21 cellular contexts compared by ENCODE assay signal in genomic region chr10:12322583-12323131, GRCh38. TPM values are rescaled to one million over a fixed set of nuclear protein-coding genes. Genes with fewer than 3 reads are reported as not detected.
A peak's percentile ranks its signal among the peaks of the same experiment; 100 is the strongest.
DNase-seq lines count a peak whose midpoint lies in the region; ATAC-seq and TF ChIP-seq lines count a peak whose summit lies in the region.
"Had no signal": no experiment of that assay in that cellular context is flagged by ENCODE, and none has a peak within 500 bp of the region (broad histone marks: within the 10 kb centered on the region; RNA-seq: fewer than 3 reads in every experiment).

No MANE protein-coding gene starts in this region.

- peaks cover 6% of the 10 kb centered on the region for H3K27me3 Mint-ChIP-seq in neural progenitor cell (ENCODE audit: insufficient read depth, low read depth)
- H3K27me3 Mint-ChIP-seq: naive B cell had no signal

- H4K20me1 ChIP-seq in neural progenitor cell (ENCODE audit: low read depth), result no peaks in the 10 kb centered on the region

- H3K27me3 ChIP-seq in esophagus squamous epithelium, result no peaks in the 10 kb centered on the region
- H3K27me3 ChIP-seq in neural progenitor cell, result no peaks in the 10 kb centered on the region
- H3K27me3 ChIP-seq: dorsolateral prefrontal cortex, uterus had no signal

- no peak overlapping the region for H3K27ac Mint-ChIP-seq in neural progenitor cell
- H3K27ac Mint-ChIP-seq: activated CD8-positive, alpha-beta T cell treated with anti-CD3 and anti-CD28 coated beads, Interleukin-2, amount 10 ng/mL, durations not matched to agents 7 days and 5 days had no signal

- H3K4me3 Mint-ChIP-seq in neural progenitor cell, result no peak overlapping the region
- H3K4me3 Mint-ChIP-seq: activated CD8-positive, alpha-beta T cell treated with anti-CD3 and anti-CD28 coated beads, Interleukin-2, amount 10 ng/mL, durations not matched to agents 7 days and 5 days; naive B cell had no signal

- peaks cover 0 to 46% (median 12%) of the 10 kb centered on the region in 3 donors for H3K4me1 ChIP-seq in esophagus squamous epithelium
- no peaks in the 10 kb centered on the region for H3K4me1 ChIP-seq in neural progenitor cell
- H3K4me1 ChIP-seq: uterus had no signal

- H3F3A ChIP-seq in neural progenitor cell (ENCODE audit: low read depth), result peaks cover 2% of the 10 kb centered on the region

- no peak overlapping the region for H3K9ac ChIP-seq in neural progenitor cell

- H3K9me3 ChIP-seq in esophagus squamous epithelium, result no peaks in the 10 kb centered on the region
- no peaks in the 10 kb centered on the region for H3K9me3 ChIP-seq in neural progenitor cell (ENCODE audit: low read depth)
- H3K9me3 ChIP-seq: HAP-1, uterus had no signal

- H3K9me3 Mint-ChIP-seq in neural progenitor cell, result no peaks in the 10 kb centered on the region
- H3K9me3 Mint-ChIP-seq: naive B cell had no signal

- H3K36me3 ChIP-seq in esophagus squamous epithelium (no peaks in the 10 kb centered on the region), neural progenitor cell (no peaks in the 10 kb centered on the region)
- H3K36me3 ChIP-seq: HAP-1, uterus had no signal

- H3K36me3 Mint-ChIP-seq in neural progenitor cell, result no peaks in the 10 kb centered on the region
- H3K36me3 Mint-ChIP-seq: naive B cell had no signal

- WGBS in esophagus squamous epithelium, 2 donors, result 32 to 38% methylated on average over 5 to 7 of the region's 9 CpGs

- H3K4me3 ChIP-seq in esophagus squamous epithelium (no peak overlapping the region), neural progenitor cell (no peak overlapping the region)
- H3K4me3 ChIP-seq: HAP-1, uterus had no signal

- no peak for TF ChIP-seq CTCF in esophagus squamous epithelium (IDR thresholded peaks at IDR 0.05)
- TF ChIP-seq CTCF in neural progenitor cell (IDR thresholded peaks at IDR 0.05), result no peak

- no peak for TF ChIP-seq POLR2A in esophagus squamous epithelium (IDR thresholded peaks at IDR 0.05)

- no peak overlapping the region for H3K4me2 ChIP-seq in neural progenitor cell

- peak overlapping the region in 3 of 4 donors; percentile 54 to 80 (median 77) for H3K27ac ChIP-seq in esophagus squamous epithelium
- H3K27ac ChIP-seq in neural progenitor cell, result no peak overlapping the region
- H3K27ac ChIP-seq: uterus had no signal

- H3K79me2 ChIP-seq in neural progenitor cell (ENCODE audit: low read depth), result no peaks in the 10 kb centered on the region

- peak overlapping the region; percentile 63 for H2AFZ ChIP-seq in neural progenitor cell (replicated peaks)

- peaks cover 10% of the 10 kb centered on the region for H3K4me1 Mint-ChIP-seq in neural progenitor cell

- intact Hi-C loops in esophagus squamous epithelium (cut with DNase I), result loop anchor here (10.0 kb wide), 1 partner anchor 48 kb away; no protein-coding TSS in a partner anchor

- DNase-seq in CD1c-positive myeloid dendritic cell (ENCODE audit: extremely low spot score) (peak; percentile 39), SW480 (ENCODE audit: low spot score) (peak; percentile 41), esophagus squamous epithelium (lab: John Stamatoyannopoulos, UW) (no peak), neural progenitor cell (ENCODE audit: low spot score) (no peak), dedifferentiated amniotic fluid mesenchymal stem cell (ENCODE audit: extremely low spot score) (no peak), HCEC 1CT (no peak), OCI-M1 (lab: John Stamatoyannopoulos, UW) (no peak)
- DNase-seq: ACHN; activated CD4-positive, alpha-beta T cell treated with anti-CD3 and anti-CD28 coated beads for 1 hour; activated CD8-positive, alpha-beta T cell treated with anti-CD3 and anti-CD28 coated beads, Interleukin-2, amount 10 ng/mL, durations not matched to agents 7 days and 5 days; amniotic stem cell; EL; mesenchymal stem cell; naive B cell; NCI-H1694; NCI-H2171; NCI-H526; uterus had no signal

- ATAC-seq in GM21367 (IDR thresholded peaks at IDR 0.05; ENCODE audit: unreplicated experiment), result no peak
- ATAC-seq: activated CD8-positive, alpha-beta T cell treated with anti-CD3 and anti-CD28 coated beads, Interleukin-2, amount 10 ng/mL, durations not matched to agents 7 days and 5 days had no signal

RNA-seq across cellular contexts. Expression of gene CAMK1D, which starts 26.7 kb away (rescaled TPM):
- 10 to 100 TPM in 2 of 4 donors, 1 to 10 TPM in 2; 3.8 to 11.8 (median 9.9) TPM for total RNA-seq in esophagus squamous epithelium
- 7.6 and 8.8 TPM in 2 replicates for total RNA-seq in neural progenitor cell (ENCODE audit: low replicate concordance)

Comparison
In these comparisons a context has a peak if more than half of its experiments do, and no peak if none do; other contexts are left out.
1. DNase-seq: peak in CD1c-positive myeloid dendritic cell (single experiment) and SW480 (single experiment); none in esophagus squamous epithelium (single experiment), neural progenitor cell (single experiment), dedifferentiated amniotic fluid mesenchymal stem cell (single experiment), HCEC 1CT (single experiment) and OCI-M1 (single experiment).